Comparison of ENCODE assay signal across 1 cellular context in genomic region chr1:3653286-3653618, GRCh38.
TF ChIP-seq lines count a peak whose summit lies in the region.

No MANE protein-coding gene starts in this region.

TF ChIP-seq in GM23338, 12 proteins besides CTCF, POLR2A, EP300 and RAD21:
- TF ChIP-seq ZNF114 (CRISPR knock-in tag; IDR thresholded peaks at IDR 0.05) (no peak), POLR2AphosphoS5 (IDR thresholded peaks at IDR 0.05; ENCODE audit: low read depth) (no peak), REST (IDR thresholded peaks at IDR 0.05; ENCODE audit: unreplicated experiment) (no peak), NANOG (IDR thresholded peaks at IDR 0.05; ENCODE audit: borderline replicate concordance) (no peak), JUNB (IDR thresholded peaks at IDR 0.05; ENCODE audit: unreplicated experiment) (no peak), ZNF331 (CRISPR knock-in tag; IDR thresholded peaks at IDR 0.05; ENCODE audit: low read depth) (no peak), STAT1 (IDR thresholded peaks at IDR 0.05; ENCODE audit: unreplicated experiment) (no peak), ZNF462 (CRISPR knock-in tag; IDR thresholded peaks at IDR 0.05) (no peak), EZH2phosphoT487 (IDR thresholded peaks at IDR 0.05; ENCODE audit: unreplicated experiment) (no peak), EZH2 (IDR thresholded peaks at IDR 0.05; ENCODE audit: low read depth, unreplicated experiment) (no peak), ETS1 (IDR thresholded peaks at IDR 0.05) (no peak), CREB1 (CRISPR knock-in tag; IDR thresholded peaks at IDR 0.05; ENCODE audit: low read depth) (no peak)
